ENCODE assay signal across 21 cellular contexts in the genomic region with DNA sequence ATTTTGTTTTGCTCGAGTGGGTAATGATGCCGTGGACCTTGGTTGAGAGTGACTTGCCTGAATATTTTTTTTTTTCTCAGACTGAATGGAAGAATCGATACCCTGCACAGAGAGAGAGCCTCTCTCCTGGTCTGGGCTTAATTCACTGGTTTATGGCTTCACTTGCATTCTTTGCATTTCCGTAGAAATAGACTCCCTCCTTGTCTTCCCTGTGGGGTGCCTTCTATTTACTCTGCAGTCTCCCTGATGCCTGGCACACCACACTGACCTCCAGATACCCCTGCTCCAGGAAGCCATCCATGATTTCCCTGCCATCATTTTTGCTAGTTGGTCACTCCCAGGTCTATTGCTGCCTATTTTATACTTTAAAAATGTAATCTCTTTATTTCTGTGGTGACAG.
A peak's percentile ranks its signal among the peaks of the same experiment; 100 is the strongest.
DNase-seq lines count a peak whose midpoint lies in the region; FAIRE-seq and TF ChIP-seq lines count a peak whose summit lies in the region.
"Had no signal": no experiment of that assay in that cellular context is flagged by ENCODE, and none has a peak within 500 bp of the region (broad histone marks: within the 10 kb centered on the region; RNA-seq: fewer than 3 reads in every experiment).

No MANE protein-coding gene starts in this region.

- no peak overlapping the region for H4K8ac ChIP-seq in H1 (ENCODE audit: extremely low read depth, insufficient read depth, low read length)

- no peak overlapping the region for H4K91ac ChIP-seq in H1 (replicated peaks; ENCODE audit: insufficient read length, low read length)

- no peak overlapping the region for H3K14ac ChIP-seq in H1 (ENCODE audit: insufficient read length)

- DNase-seq in NCI-H2107 treated with DMSO at 0.1 percent for 48 hours (lab: John Stamatoyannopoulos, UW; ENCODE audit: unreplicated experiment) (peak; percentile 62), NCI-H2107 (lab: John Stamatoyannopoulos, UW) (no peak), NCI-H748 (lab: John Stamatoyannopoulos, UW; ENCODE audit: unreplicated experiment) (peak; percentile 82), H1 (ENCODE audit: low read depth in 1 of 2, low spot score in 2 of 2) (no peak), amygdala (lab: John Stamatoyannopoulos, UW) (no peak), NCI-H2029 (lab: John Stamatoyannopoulos, UW) (no peak), mesenteric fat pad (ENCODE audit: low spot score) (no peak)
- no peak for DNase-seq in activated T-cell treated with anti-CD3 and anti-CD28 coated beads, Interleukin-2, amount 50 U/mL, for 1 hour
- DNase-seq: 8988T; CD8-positive, alpha-beta memory T cell; DMS79 treated with DMSO at 0.1 percent for 48 hours; GDM1; NCI-H1694 treated with DMSO at 0.1 percent for 48 hours; NCI-H2171 treated with DMSO at 0.1 percent for 48 hours; NCI-H446 treated with DMSO at 0.1 percent for 48 hours; NCI-H82 had no signal

- H3K23me2 ChIP-seq in H1 (ENCODE audit: low read depth, low read length): no peaks in the 10 kb centered on the region

- H2BK5ac ChIP-seq in H1 (ENCODE audit: low read depth, low read length): no peak overlapping the region

- H4K20me1 ChIP-seq in H1 (replicated peaks in 1 of 2; ENCODE audit: control insufficient read depth in 1 of 2, insufficient read depth in 2 of 2, low read length in 2 of 2): no peaks in the 10 kb centered on the region

- CTCF ChIA-PET in H1 (lab: Charles Lee; ENCODE audit: partially characterized antibody): interaction anchor here (0.6 to 6.8 kb wide), 14 partner anchors 13 to 1952 kb away, joined by 3 to 71 read pairs (median 4); no protein-coding TSS in a partner anchor

- TF ChIP-seq EP300 in H1 (IDR thresholded peaks at IDR 0.05; ENCODE audit: borderline replicate concordance in 1 of 2, low read depth in 2 of 2, low read length in 2 of 2): no peak

- H4K5ac ChIP-seq in H1 (ENCODE audit: insufficient read length, low read depth, low read length): no peak overlapping the region

- TF ChIP-seq RAD21 in H1 (IDR thresholded peaks at IDR 0.05 in 1 of 2, conservative IDR thresholded peaks at IDR 0.05 in 1 of 2; ENCODE audit: low read depth in 2 of 2, low read length in 2 of 2): no peak

- WGBS in H1 (ENCODE audit: extremely low coverage in 1 of 2, insufficient coverage in 1 of 2, insufficient read length in 1 of 2, insufficient replicate concordance in 2 of 2, low coverage in 1 of 2, low lambda C conversion rate in 2 of 2, missing lambda C conversion rate in 1 of 2), 2 experiments: 64% methylated on average over 4 of the region's 4 CpGs; no CpG with 5 or more reads in 1 of the 2 experiments

- H3K56ac ChIP-seq in H1 (replicated peaks; ENCODE audit: insufficient read length, low read depth, low read length): no peak overlapping the region

- no peak overlapping the region for H2BK15ac ChIP-seq in H1 (ENCODE audit: low read length)

- H2BK20ac ChIP-seq in H1 (ENCODE audit: low read length): no peak overlapping the region

- peaks cover 4 to 13% (median 9%) of the 10 kb centered on the region in 4 experiments; a peak in 6 of 7 replicates for H3K4me1 ChIP-seq in H1 (replicated peaks in 1 of 4; ENCODE audit: control insufficient read depth in 3 of 4, insufficient read depth in 4 of 4, low read length in 3 of 4)
- H3K4me1 ChIP-seq: SJSA1 had no signal

- no peak for TF ChIP-seq POLR2A in H1 (IDR thresholded peaks at IDR 0.05; ENCODE audit: control extremely low read depth in 1 of 2, low read depth in 2 of 2, low read length in 2 of 2)

- 0 out of 4 replicates have a peak overlapping the region, but pooled peaks of 1 of the 2 experiments have one; percentile 14 for H3K4me2 ChIP-seq in H1 (ENCODE audit: insufficient read depth in 1 of 2, low read depth in 2 of 2, low read length in 2 of 2)
- H3K4me2 ChIP-seq: KMS-11, PC-9 had no signal

- no peak overlapping the region for H3K18ac ChIP-seq in H1 (ENCODE audit: extremely low read depth, low read length)

- no peak overlapping the region for H2AK5ac ChIP-seq in H1 (ENCODE audit: low read depth, low read length)

- no peak overlapping the region for H2BK120ac ChIP-seq in H1 (replicated peaks; ENCODE audit: low read depth, low read length)

- no peak for FAIRE-seq in H1 (lab: Jason Lieb, UNC)
- FAIRE-seq: GM12878 had no signal

- 0 out of 4 replicates have a peak, but pooled peaks cover 0 to 2% of the 10 kb centered on the region in 2 experiments for H3K9me3 ChIP-seq in H1 (ENCODE audit: insufficient read depth in 2 of 2, low read depth in 1 of 2, low read length in 1 of 2)
- H3K9me3 ChIP-seq: SJSA1 had no signal

- H3K9ac ChIP-seq in H1 (replicated peaks in 1 of 4; ENCODE audit: extremely low read depth in 1 of 4, low read depth in 3 of 4, low read length in 3 of 4): no peak overlapping the region
- H3K9ac ChIP-seq: BLaER1 treated with 17β-estradiol and CSF1 and Interleukin-3, amounts not matched to agents 10 nM and 100 nM; KMS-11 had no signal

- no peaks in the 10 kb centered on the region for H3K27me3 ChIP-seq in H1 (replicated peaks in 1 of 4; ENCODE audit: control insufficient read depth in 3 of 4, extremely low read depth in 1 of 4, insufficient read depth in 3 of 4, low read length in 3 of 4)
- H3K27me3 ChIP-seq: BLaER1 treated with 17β-estradiol and CSF1 and Interleukin-3, amounts not matched to agents 10 nM and 100 nM; SJSA1 had no signal

- no peak overlapping the region for H3K4me3 ChIP-seq in H1 (ENCODE audit: extremely low read depth in 1 of 4, insufficient read depth in 2 of 4, low read depth in 3 of 4, low read length in 4 of 4)
- H3K4me3 ChIP-seq: BLaER1 treated with 17β-estradiol and CSF1 and Interleukin-3, amounts not matched to agents 10 nM and 100 nM; GM12878; PC-9; SJSA1 had no signal

- POLR2A ChIA-PET in H1 (lab: Charles Lee; ENCODE audit: partially characterized antibody): no interaction called here

- H2BK12ac ChIP-seq in H1 (ENCODE audit: low read depth, low read length): no peak overlapping the region

- H3K23ac ChIP-seq in H1 (ENCODE audit: insufficient read length): no peak overlapping the region

- no peak overlapping the region for H3K4ac ChIP-seq in H1 (replicated peaks; ENCODE audit: insufficient read length, low read depth, low read length)

- H2AFZ ChIP-seq in H1 (ENCODE audit: low read length): no peak overlapping the region
- H2AFZ ChIP-seq: PC-9 had no signal

- no peaks in the 10 kb centered on the region for H3K36me3 ChIP-seq in H1 (ENCODE audit: control insufficient read depth in 2 of 4, insufficient read depth in 4 of 4, low read length in 3 of 4)
- H3K36me3 ChIP-seq: SJSA1 had no signal

- no peaks in the 10 kb centered on the region for H3K79me1 ChIP-seq in H1 (ENCODE audit: low read depth, low read length)

- TF ChIP-seq CTCF in H1 (IDR thresholded peaks at IDR 0.05; ENCODE audit: control extremely low read depth in 1 of 3, insufficient read depth in 1 of 3, low read depth in 1 of 3, low read length in 3 of 3): no peak

- no peak overlapping the region for H3K27ac ChIP-seq in H1 (ENCODE audit: low read depth, low read length)
- H3K27ac ChIP-seq: BLaER1 treated with 17β-estradiol and CSF1 and Interleukin-3, amounts not matched to agents 10 nM and 100 nM; KMS-11; PC-9; SJSA1 had no signal

- H3K79me2 ChIP-seq in H1 (ENCODE audit: control insufficient read depth in 1 of 2, insufficient read depth in 2 of 2, low read length in 2 of 2): no peaks in the 10 kb centered on the region

TF ChIP-seq in H1, 55 proteins besides CTCF, POLR2A, EP300 and RAD21:
- TF ChIP-seq SAP30 (IDR thresholded peaks at IDR 0.05; ENCODE audit: insufficient read depth, insufficient replicate concordance, low read length): no peak
- TF ChIP-seq TEAD4 (IDR thresholded peaks at IDR 0.05; ENCODE audit: low read depth, low read length): peak; percentile 62

Comparison
In these comparisons a context has a peak if more than half of its experiments do, and no peak if none do; other contexts are left out.
1. DNase-seq: peak in NCI-H2107 treated with DMSO at 0.1 percent for 48 hours (single experiment) and NCI-H748 (single experiment); none in NCI-H2107 (single experiment), H1 (0 of 2), amygdala (0 of 56), NCI-H2029 (single experiment), mesenteric fat pad (single experiment) and activated T-cell treated with anti-CD3 and anti-CD28 coated beads, Interleukin-2, amount 50 U/mL, for 1 hour (single experiment).